1 cellular context compared by ENCODE assay signal in genomic region chr16:89431616-89432015, GRCh38.
TF ChIP-seq lines count a peak whose summit lies in the region.

No MANE protein-coding gene starts in this region.

TF ChIP-seq in GM12878, 131 proteins besides CTCF, POLR2A, EP300 and RAD21 (continued from another document):
- TF ChIP-seq, protein P1, sequence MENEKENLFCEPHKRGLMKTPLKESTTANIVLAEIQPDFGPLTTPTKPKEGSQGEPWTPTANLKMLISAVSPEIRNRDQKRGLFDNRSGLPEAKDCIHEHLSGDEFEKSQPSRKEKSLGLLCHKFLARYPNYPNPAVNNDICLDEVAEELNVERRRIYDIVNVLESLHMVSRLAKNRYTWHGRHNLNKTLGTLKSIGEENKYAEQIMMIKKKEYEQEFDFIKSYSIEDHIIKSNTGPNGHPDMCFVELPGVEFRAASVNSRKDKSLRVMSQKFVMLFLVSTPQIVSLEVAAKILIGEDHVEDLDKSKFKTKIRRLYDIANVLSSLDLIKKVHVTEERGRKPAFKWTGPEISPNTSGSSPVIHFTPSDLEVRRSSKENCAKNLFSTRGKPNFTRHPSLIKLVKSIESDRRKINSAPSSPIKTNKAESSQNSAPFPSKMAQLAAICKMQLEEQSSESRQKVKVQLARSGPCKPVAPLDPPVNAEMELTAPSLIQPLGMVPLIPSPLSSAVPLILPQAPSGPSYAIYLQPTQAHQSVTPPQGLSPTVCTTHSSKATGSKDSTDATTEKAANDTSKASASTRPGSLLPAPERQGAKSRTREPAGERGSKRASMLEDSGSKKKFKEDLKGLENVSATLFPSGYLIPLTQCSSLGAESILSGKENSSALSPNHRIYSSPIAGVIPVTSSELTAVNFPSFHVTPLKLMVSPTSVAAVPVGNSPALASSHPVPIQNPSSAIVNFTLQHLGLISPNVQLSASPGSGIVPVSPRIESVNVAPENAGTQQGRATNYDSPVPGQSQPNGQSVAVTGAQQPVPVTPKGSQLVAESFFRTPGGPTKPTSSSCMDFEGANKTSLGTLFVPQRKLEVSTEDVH (IDR thresholded peaks at IDR 0.05; ENCODE audit: low read depth, partially characterized antibody), result no peak
- TF ChIP-seq NFYA (IDR thresholded peaks at IDR 0.05; ENCODE audit: borderline replicate concordance, low read depth, low read length) (no peak), MLLT1 (IDR thresholded peaks at IDR 0.05) (no peak), JUND (IDR thresholded peaks at IDR 0.05; ENCODE audit: low read depth, low read length) (no peak), POLR2AphosphoS5 (IDR thresholded peaks at IDR 0.05; ENCODE audit: low read length) (0 out of 2 replicates have a peak, but pooled peaks have one; percentile 18), SPI1 (IDR thresholded peaks at IDR 0.05; ENCODE audit: borderline replicate concordance, insufficient read depth, low read depth, low read length) (no peak), ZNF217 (IDR thresholded peaks at IDR 0.05) (no peak)
